In genomic region chr5:173925449-173926071, GRCh38 we compare ENCODE assay signal across 1 cellular context.
TF ChIP-seq lines count a peak whose summit lies in the region.

No MANE protein-coding gene starts in this region.

TF ChIP-seq in WTC11, 78 proteins besides CTCF, POLR2A, EP300 and RAD21 (continued from another document):
- TF ChIP-seq TEAD4 (CRISPR knock-in tag; IDR thresholded peaks at IDR 0.05), result no peak
- no peak for TF ChIP-seq ZBTB21 (CRISPR knock-in tag; IDR thresholded peaks at IDR 0.05; ENCODE audit: borderline replicate concordance)
- no peak for TF ChIP-seq NFYB (CRISPR knock-in tag; conservative IDR thresholded peaks at IDR 0.05; ENCODE audit: low read depth)
- no peak for TF ChIP-seq ZNF671 (CRISPR knock-in tag; IDR thresholded peaks at IDR 0.05)
- no peak for TF ChIP-seq PRRX2 (CRISPR knock-in tag; IDR thresholded peaks at IDR 0.05)
